Comparison of ENCODE assay signal across 13 cellular contexts in the genomic region with DNA sequence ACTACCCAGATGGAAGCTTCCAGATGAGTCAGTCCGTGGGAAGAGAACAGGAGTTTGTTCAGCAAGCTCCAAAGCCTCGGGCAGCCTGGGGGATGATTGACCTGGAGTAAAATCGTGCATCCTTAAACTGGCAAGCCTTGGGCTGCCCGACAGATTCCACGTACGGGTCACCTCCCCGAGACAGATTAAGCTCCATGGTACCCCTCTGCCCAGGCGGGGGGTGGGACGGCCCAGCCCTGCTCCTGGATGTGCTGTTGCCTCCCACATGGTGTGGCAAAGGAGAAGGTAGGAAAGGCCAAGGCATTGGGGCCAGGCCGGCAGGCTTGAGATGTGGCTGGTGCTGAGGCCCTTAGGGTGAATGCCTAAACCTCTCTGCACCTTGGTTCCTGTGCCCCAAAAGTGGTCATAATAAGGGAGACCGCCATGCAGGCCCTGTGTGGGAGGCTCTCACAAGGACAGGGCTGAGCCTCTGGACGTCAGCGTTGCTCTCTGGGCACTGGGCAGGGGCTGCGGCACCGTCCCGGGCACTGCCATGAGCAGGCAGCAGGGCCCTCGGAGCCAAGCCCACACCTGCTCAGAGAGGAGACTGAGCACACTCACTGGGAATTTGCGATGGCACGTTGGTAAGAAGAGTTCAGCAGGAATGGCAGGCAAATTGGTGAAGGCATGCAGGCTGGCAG.
"Had no signal": no experiment of that assay in that cellular context is flagged by ENCODE, and none has a peak within 500 bp of the region (broad histone marks: within the 10 kb centered on the region; RNA-seq: fewer than 3 reads in every experiment).

No MANE protein-coding gene starts in this region.

- DNase-seq: activated B cell treated with CpG ODN at 0.5 μM for 24 hours; activated CD4-positive, alpha-beta T cell treated with anti-CD3 and anti-CD28 coated beads, Interleukin-2, amount 10 ng/mL, durations not matched to agents 24 days and 14 days; activated CD8-positive, alpha-beta memory T cell treated with anti-CD3 and anti-CD28 coated beads for 24 hours; activated naive CD8-positive, alpha-beta T cell treated with anti-CD3 and anti-CD28 coated beads, Interleukin-2, amount 50 U/mL, for 24 hours; activated T-cell treated with anti-CD3 and anti-CD28 coated beads, Interleukin-2, amount 50 U/mL, for 24 hours; foreskin keratinocyte; mesendoderm; stimulated activated naive CD4-positive, alpha-beta T cell treated with Interleukin-2 at 50 U/mL for 16 hours; T-helper 17 cell had no signal

- H3K27me3 Mint-ChIP-seq: activated B cell treated with CpG ODN at 0.5 μM for 24 hours; activated CD4-positive, alpha-beta T cell treated with anti-CD3 and anti-CD28 coated beads, Interleukin-2, amount 10 ng/mL, durations not matched to agents 24 days and 14 days; activated naive CD8-positive, alpha-beta T cell treated with anti-CD3 and anti-CD28 coated beads, Interleukin-2, amount 50 U/mL, for 24 hours; T-helper 17 cell had no signal

- H3K9me3 Mint-ChIP-seq: activated B cell treated with CpG ODN at 0.5 μM for 24 hours had no signal

- H3K27ac ChIP-seq: foreskin keratinocyte, parathyroid adenoma had no signal

- H3K4me1 ChIP-seq: foreskin keratinocyte, parathyroid adenoma had no signal

- H3K27ac Mint-ChIP-seq: activated B cell treated with CpG ODN at 0.5 μM for 24 hours; activated CD4-positive, alpha-beta T cell treated with anti-CD3 and anti-CD28 coated beads, Interleukin-2, amount 10 ng/mL, durations not matched to agents 24 days and 14 days; activated naive CD8-positive, alpha-beta T cell treated with anti-CD3 and anti-CD28 coated beads, Interleukin-2, amount 50 U/mL, for 24 hours; activated T-cell treated with anti-CD3 and anti-CD28 coated beads, Interleukin-2, amount 50 U/mL, for 24 hours; T-helper 17 cell had no signal

- H3K4me1 Mint-ChIP-seq: activated B cell treated with CpG ODN at 0.5 μM for 24 hours; activated CD4-positive, alpha-beta T cell treated with anti-CD3 and anti-CD28 coated beads, Interleukin-2, amount 10 ng/mL, durations not matched to agents 24 days and 14 days; activated naive CD8-positive, alpha-beta T cell treated with anti-CD3 and anti-CD28 coated beads, Interleukin-2, amount 50 U/mL, for 24 hours; neural crest cell; T-helper 17 cell had no signal

- H3K4me3 Mint-ChIP-seq: activated B cell treated with CpG ODN at 0.5 μM for 24 hours; activated CD4-positive, alpha-beta T cell treated with anti-CD3 and anti-CD28 coated beads, Interleukin-2, amount 10 ng/mL, durations not matched to agents 24 days and 14 days; activated naive CD8-positive, alpha-beta T cell treated with anti-CD3 and anti-CD28 coated beads, Interleukin-2, amount 50 U/mL, for 24 hours; activated T-cell treated with anti-CD3 and anti-CD28 coated beads, Interleukin-2, amount 50 U/mL, for 24 hours; neural crest cell; T-helper 17 cell had no signal

- H3K9ac ChIP-seq: parathyroid adenoma had no signal

- ATAC-seq: activated naive CD8-positive, alpha-beta T cell treated with anti-CD3 and anti-CD28 coated beads, Interleukin-2, amount 50 U/mL, for 24 hours; foreskin keratinocyte; left lobe of liver; right cardiac atrium; T-helper 17 cell had no signal

- H3K27me3 ChIP-seq: foreskin keratinocyte had no signal
